In genomic region chr15:66822106-66822505, GRCh38 we compare ENCODE assay signal across 20 cellular contexts.
DNase-seq lines count a peak whose midpoint lies in the region; ATAC-seq, FAIRE-seq and TF ChIP-seq lines count a peak whose summit lies in the region.
"Had no signal": no experiment of that assay in that cellular context is flagged by ENCODE, and none has a peak within 500 bp of the region (broad histone marks: within the 10 kb centered on the region; RNA-seq: fewer than 3 reads in every experiment).

No MANE protein-coding gene starts in this region.

- H3K27ac ChIP-seq in SJCRH30, result no peak overlapping the region
- no peak overlapping the region for H3K27ac ChIP-seq in lower lobe of right lung
- H3K27ac ChIP-seq in spleen, result no peak overlapping the region
- H3K27ac ChIP-seq: 22Rv1 had no signal

- ATAC-seq in sciatic nerve, result no peak
- no peak for ATAC-seq in lower lobe of right lung

- H3K36me3 ChIP-seq in SJCRH30 (no peaks in the 10 kb centered on the region), lower lobe of right lung (no peaks in the 10 kb centered on the region), spleen (no peaks in the 10 kb centered on the region)

- H3K4me3 ChIP-seq in SJCRH30, result no peak overlapping the region
- no peak overlapping the region for H3K4me3 ChIP-seq in lower lobe of right lung
- H3K4me3 ChIP-seq in spleen, result no peak overlapping the region

- TF ChIP-seq POLR2A in spleen (IDR thresholded peaks at IDR 0.05), result no peak

- intact Hi-C loops in sciatic nerve (cut with DNase I), result no loop called here
- intact Hi-C loops in lower lobe of right lung (cut with DNase I), result no loop called here
- intact Hi-C loops in spleen (cut with DNase I; ENCODE audit: low total_unique reads), result no loop called here

- H3K27me3 ChIP-seq in SJCRH30, result no peaks in the 10 kb centered on the region
- no peaks in the 10 kb centered on the region for H3K27me3 ChIP-seq in lower lobe of right lung (ENCODE audit: low read depth)
- H3K27me3 ChIP-seq in spleen (replicated peaks in 1 of 7), result no peaks in the 10 kb centered on the region

- 88 to 95% (median 89%) methylated on average over 8 of the region's 8 CpGs for whole genome bisulfite sequencing in spleen, 5 donors

- H3K9me3 ChIP-seq in SJCRH30 (replicated peaks) (no peaks in the 10 kb centered on the region), lower lobe of right lung (no peaks in the 10 kb centered on the region), spleen (no peaks in the 10 kb centered on the region)

- no peak for TF ChIP-seq CTCF in lower lobe of right lung (IDR thresholded peaks at IDR 0.05)
- no peak for TF ChIP-seq CTCF in spleen (IDR thresholded peaks at IDR 0.05 in 8 of 11, conservative IDR thresholded peaks at IDR 0.05 in 3 of 11)

- FAIRE-seq in urothelium cell line (lab: Jason Lieb, UNC), result peak; percentile 17
- FAIRE-seq: G401.6, GM12892, GM19239 had no signal

- H3K4me1 ChIP-seq in SJCRH30 (no peaks in the 10 kb centered on the region), lower lobe of right lung (peaks cover 6% of the 10 kb centered on the region), spleen (no peaks in the 10 kb centered on the region)

- DNase-seq in activated effector memory CD4-positive, alpha-beta T cell treated with anti-CD3 and anti-CD28 coated beads, Interleukin-2, amount 50 U/mL, for 16 hours, result peak; percentile 31
- DNase-seq in activated effector memory CD4-positive, alpha-beta T cell treated with Interleukin-2 at 50 U/mL for 16 hours, result no peak
- DNase-seq in islet precursor cell (peak; percentile 37), sciatic nerve (ENCODE audit: low spot score) (peak; percentile 47), urothelium cell line (ENCODE audit: low spot score) (no peak), SJCRH30 (no peak), lower lobe of right lung (no peak), spleen (no peak)
- DNase-seq: AML-193; C1 segment of cervical spinal cord; CD4-positive, alpha-beta memory T cell; DMS153; DMS79 treated with DMSO at 0.1 percent for 48 hours; EL; GOT3; H9 had no signal

Comparison
In these comparisons a context has a peak if more than half of its experiments do, and no peak if none do; other contexts are left out.
1. DNase-seq: peak in activated effector memory CD4-positive, alpha-beta T cell treated with anti-CD3 and anti-CD28 coated beads, Interleukin-2, amount 50 U/mL, for 16 hours (single experiment), islet precursor cell (single experiment) and sciatic nerve (single experiment); none in activated effector memory CD4-positive, alpha-beta T cell treated with Interleukin-2 at 50 U/mL for 16 hours (single experiment), urothelium cell line (single experiment), SJCRH30 (0 of 2), lower lobe of right lung (single experiment) and spleen (single experiment).